ENCODE assay signal across 15 cellular contexts in genomic region chr15:30885814-30886213, GRCh38. TPM values are rescaled to one million over a fixed set of nuclear protein-coding genes. Genes with fewer than 3 reads are reported as not detected.
DNase-seq lines count a peak whose midpoint lies in the region; ATAC-seq and TF ChIP-seq lines count a peak whose summit lies in the region.
"Had no signal": no experiment of that assay in that cellular context is flagged by ENCODE, and none has a peak within 500 bp of the region (broad histone marks: within the 10 kb centered on the region; RNA-seq: fewer than 3 reads in every experiment).

No MANE protein-coding gene starts in this region.

- intact Hi-C loops in left colon (cut with DNase I, micrococcal nuclease): no loop called here

- ATAC-seq in left colon (peak; percentile 33), GM18909 (IDR thresholded peaks at IDR 0.05; ENCODE audit: poor library complexity, unreplicated experiment) (no peak)
- ATAC-seq: stimulated activated naive CD8-positive, alpha-beta T cell treated with anti-CD3 and anti-CD28 coated beads, Interleukin-15, amount 100 ng/mL, for 72 hours had no signal

- TF ChIP-seq CTCF in cardiac fibroblast (IDR thresholded peaks at IDR 0.05; ENCODE audit: low read depth, low read length): no peak

- H3K4me3 ChIP-seq in cardiac fibroblast (replicated peaks in 1 of 2; ENCODE audit: low read depth in 2 of 2, low read length in 2 of 2): no peak overlapping the region
- H3K4me3 ChIP-seq: HAP-1 had no signal

- DNase-seq in EH (ENCODE audit: low read depth) (peak; percentile 49), LHCN-M2 (ENCODE audit: low read depth) (peak; percentile 6), cardiac fibroblast (ENCODE audit: low read depth in 2 of 2) (peak; percentile 13 to 19), left colon (no peak), hepatic stellate cell (ENCODE audit: low spot score) (no peak), globus pallidus (ENCODE audit: low spot score) (no peak)
- DNase-seq in effector CD8-positive, alpha-beta T cell (lab: John Stamatoyannopoulos, UW): no peak
- DNase-seq: activated naive CD8-positive, alpha-beta T cell treated with anti-CD3 and anti-CD28 coated beads, Interleukin-2, amount 10 ng/mL, durations not matched to agents 7 days and 5 days; CD4-positive, alpha-beta T cell; hypothalamus; Karpas-422; stimulated activated naive CD8-positive, alpha-beta T cell treated with anti-CD3 and anti-CD28 coated beads, Interleukin-15, amount 100 ng/mL, for 72 hours; T-helper 2 cell had no signal

RNA-seq across cellular contexts. Expression of gene FAN1, which starts 17.9 kb away (rescaled TPM):
- total RNA-seq in LHCN-M2 (2014; rRNA removed): 17.7 and 23.2 TPM in 2 replicates
- polyA plus RNA-seq in LHCN-M2 (2012): 5.3 TPM
- 10 to 100 TPM in 1 of 2 donors, 1 to 10 TPM in 1; 8.4 to 15.8 TPM for total RNA-seq in left colon

Comparison
In these comparisons a context has a peak if more than half of its experiments do, and no peak if none do; other contexts are left out.
1. DNase-seq: peak in EH (single experiment), LHCN-M2 (single experiment) and cardiac fibroblast (2 of 2); none in left colon (0 of 2), hepatic stellate cell (single experiment), effector CD8-positive, alpha-beta T cell (single experiment) and globus pallidus (single experiment).